Comparison of ENCODE assay signal across 1 cellular context in genomic region chr17:16353702-16354174, GRCh38.
TF ChIP-seq lines count a peak whose summit lies in the region.

No MANE protein-coding gene starts in this region.

TF ChIP-seq in IMR-90, 13 proteins besides CTCF, POLR2A, EP300 and RAD21 (continued from another document):
- TF ChIP-seq RCOR1 (IDR thresholded peaks at IDR 0.05; ENCODE audit: insufficient replicate concordance, low read length) (no peak), MXI1 (IDR thresholded peaks at IDR 0.05; ENCODE audit: borderline replicate concordance, low read depth, low read length) (no peak), SMC3 (IDR thresholded peaks at IDR 0.05; ENCODE audit: low read depth, low read length) (no peak)
